Comparison of ENCODE assay signal across 8 cellular contexts in the genomic region with DNA sequence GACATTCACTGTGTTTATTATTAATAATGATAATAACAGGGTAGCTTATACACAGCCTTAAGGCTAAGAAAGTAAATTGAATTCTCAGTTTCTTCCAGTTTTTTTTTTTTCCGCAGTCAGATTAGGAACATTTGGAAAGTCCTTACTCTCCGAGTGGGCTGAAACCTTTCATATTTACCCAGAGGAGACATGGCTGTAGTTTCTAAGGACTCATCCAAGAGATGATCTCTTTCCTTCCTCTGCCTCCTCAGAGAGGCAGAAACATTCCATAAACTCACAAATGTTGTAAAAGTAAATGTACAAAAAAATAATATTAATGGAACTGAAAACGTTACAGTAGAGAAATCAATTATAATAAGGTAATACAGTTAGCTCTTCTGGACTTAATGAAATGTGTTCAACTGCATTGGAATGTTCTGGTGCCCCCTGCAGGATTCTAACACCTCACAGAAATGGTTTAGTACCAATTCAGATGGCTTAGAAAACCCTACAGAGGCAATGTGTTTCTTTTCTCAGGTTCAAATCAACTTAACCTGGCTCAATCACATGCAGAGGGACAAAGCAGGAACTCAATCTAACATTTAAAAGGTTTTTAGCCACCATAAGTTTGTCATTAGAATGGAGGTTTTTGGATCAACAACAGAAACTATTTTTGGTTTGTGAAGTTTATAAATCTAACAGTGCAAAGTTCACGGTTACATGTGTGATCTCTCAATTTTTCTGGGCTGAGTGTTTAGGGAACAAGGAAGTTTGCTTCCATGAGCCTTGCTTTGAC.
DNase-seq lines count a peak whose midpoint lies in the region; ATAC-seq, FAIRE-seq and TF ChIP-seq lines count a peak whose summit lies in the region.

No MANE protein-coding gene starts in this region.

- H2AFZ ChIP-seq in Karpas-422 (ENCODE audit: low read length) = 0 out of 2 replicates have a peak overlapping the region, but pooled peaks have one; percentile 34

- H3K9me3 ChIP-seq in Karpas-422 (ENCODE audit: low read length) (no peaks in the 10 kb centered on the region), ascending aorta (no peaks in the 10 kb centered on the region)

- H3K27me3 ChIP-seq in Karpas-422 (ENCODE audit: low read length) = no peaks in the 10 kb centered on the region
- H3K27me3 ChIP-seq in ascending aorta = no peaks in the 10 kb centered on the region

- TF ChIP-seq CTCF in ascending aorta (IDR thresholded peaks at IDR 0.05) = peak; percentile 30 to 66 (median 45)

- H3K4me3 ChIP-seq in Karpas-422 (ENCODE audit: low read length) = no peak overlapping the region
- H3K4me3 ChIP-seq in ascending aorta = no peak overlapping the region

- peak; percentile 100 for FAIRE-seq in G401.6 (lab: Jason Lieb, UNC)

- H4K20me1 ChIP-seq in Karpas-422 (ENCODE audit: insufficient read depth, low read depth, low read length) = no peaks in the 10 kb centered on the region

- H3K4me1 ChIP-seq in Karpas-422 (ENCODE audit: low read length) (peaks cover 8% of the 10 kb centered on the region), ascending aorta (no peaks in the 10 kb centered on the region)

- peak; percentile 85 for DNase-seq in Karpas-422
- no peak for DNase-seq in ascending aorta (ENCODE audit: low spot score in 2 of 2)
- peak; percentile 33 for DNase-seq in iPS-NIHi11 (ENCODE audit: low spot score)
- DNase-seq in stimulated activated CD4-positive, alpha-beta T cell treated with anti-CD3 and anti-CD28 coated beads, Interleukin-1b, Interleukin-23, amount 100 ng/mL, for 48 hours = peak; percentile 30
- DNase-seq in islet precursor cell = no peak

- no peak overlapping the region for H3K27ac ChIP-seq in Karpas-422 (ENCODE audit: low read length)
- H3K27ac ChIP-seq in ascending aorta = no peak overlapping the region

- H3K79me2 ChIP-seq in Karpas-422 (ENCODE audit: low read length) = no peaks in the 10 kb centered on the region

- peak; percentile 91 for ATAC-seq in GM21529 (IDR thresholded peaks at IDR 0.05; ENCODE audit: unreplicated experiment)
- ATAC-seq in SK-N-SH treated with all-trans-retinoic acid at 6 μM for 48 hours = peak; percentile 89

- intact Hi-C loops in ascending aorta (cut with DNase I) = no loop called here

- no peak overlapping the region for H3K4me2 ChIP-seq in Karpas-422 (ENCODE audit: low read depth, low read length, poor library complexity, severe bottlenecking)

- no peaks in the 10 kb centered on the region for H3K9me2 ChIP-seq in Karpas-422 (replicated peaks; ENCODE audit: insufficient read depth, low read length)

- no peak overlapping the region for H3K9ac ChIP-seq in Karpas-422 (ENCODE audit: low read length)

- H3K36me3 ChIP-seq in Karpas-422 (ENCODE audit: insufficient read depth, low read length) (no peaks in the 10 kb centered on the region), ascending aorta (no peaks in the 10 kb centered on the region)

TF ChIP-seq in SK-N-SH treated with all-trans-retinoic acid at 6 μM for 48 hours, 23 proteins besides CTCF, POLR2A, EP300 and RAD21:
- TF ChIP-seq, protein P1, sequence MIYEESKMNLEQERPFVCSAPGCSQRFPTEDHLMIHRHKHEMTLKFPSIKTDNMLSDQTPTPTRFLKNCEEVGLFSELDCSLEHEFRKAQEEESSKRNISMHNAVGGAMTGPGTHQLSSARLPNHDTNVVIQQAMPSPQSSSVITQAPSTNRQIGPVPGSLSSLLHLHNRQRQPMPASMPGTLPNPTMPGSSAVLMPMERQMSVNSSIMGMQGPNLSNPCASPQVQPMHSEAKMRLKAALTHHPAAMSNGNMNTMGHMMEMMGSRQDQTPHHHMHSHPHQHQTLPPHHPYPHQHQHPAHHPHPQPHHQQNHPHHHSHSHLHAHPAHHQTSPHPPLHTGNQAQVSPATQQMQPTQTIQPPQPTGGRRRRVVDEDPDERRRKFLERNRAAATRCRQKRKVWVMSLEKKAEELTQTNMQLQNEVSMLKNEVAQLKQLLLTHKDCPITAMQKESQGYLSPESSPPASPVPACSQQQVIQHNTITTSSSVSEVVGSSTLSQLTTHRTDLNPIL (CRISPR knock-in tag; IDR thresholded peaks at IDR 0.05; ENCODE audit: low read depth) = no peak
- TF ChIP-seq ZC3H10 (CRISPR knock-in tag; IDR thresholded peaks at IDR 0.05) (no peak), TOX (CRISPR knock-in tag; IDR thresholded peaks at IDR 0.05; ENCODE audit: borderline replicate concordance) (no peak), ARNTL (CRISPR knock-in tag; IDR thresholded peaks at IDR 0.05; ENCODE audit: borderline replicate concordance, low read depth) (no peak), OSR1 (CRISPR knock-in tag; IDR thresholded peaks at IDR 0.05) (no peak), PPARA (CRISPR knock-in tag; IDR thresholded peaks at IDR 0.05; ENCODE audit: borderline replicate concordance) (no peak), ESRRG (CRISPR knock-in tag; IDR thresholded peaks at IDR 0.05) (no peak), BACH2 (CRISPR knock-in tag; IDR thresholded peaks at IDR 0.05; ENCODE audit: borderline replicate concordance) (no peak)
- TF ChIP-seq, protein P2, sequence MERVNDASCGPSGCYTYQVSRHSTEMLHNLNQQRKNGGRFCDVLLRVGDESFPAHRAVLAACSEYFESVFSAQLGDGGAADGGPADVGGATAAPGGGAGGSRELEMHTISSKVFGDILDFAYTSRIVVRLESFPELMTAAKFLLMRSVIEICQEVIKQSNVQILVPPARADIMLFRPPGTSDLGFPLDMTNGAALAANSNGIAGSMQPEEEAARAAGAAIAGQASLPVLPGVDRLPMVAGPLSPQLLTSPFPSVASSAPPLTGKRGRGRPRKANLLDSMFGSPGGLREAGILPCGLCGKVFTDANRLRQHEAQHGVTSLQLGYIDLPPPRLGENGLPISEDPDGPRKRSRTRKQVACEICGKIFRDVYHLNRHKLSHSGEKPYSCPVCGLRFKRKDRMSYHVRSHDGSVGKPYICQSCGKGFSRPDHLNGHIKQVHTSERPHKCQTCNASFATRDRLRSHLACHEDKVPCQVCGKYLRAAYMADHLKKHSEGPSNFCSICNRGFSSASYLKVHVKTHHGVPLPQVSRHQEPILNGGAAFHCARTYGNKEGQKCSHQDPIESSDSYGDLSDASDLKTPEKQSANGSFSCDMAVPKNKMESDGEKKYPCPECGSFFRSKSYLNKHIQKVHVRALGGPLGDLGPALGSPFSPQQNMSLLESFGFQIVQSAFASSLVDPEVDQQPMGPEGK (CRISPR knock-in tag; IDR thresholded peaks at IDR 0.05; ENCODE audit: borderline replicate concordance) = no peak

Comparison
In these comparisons a context has a peak if more than half of its experiments do, and no peak if none do; other contexts are left out.
1. DNase-seq: peak in Karpas-422 (single experiment), iPS-NIHi11 (single experiment) and stimulated activated CD4-positive, alpha-beta T cell treated with anti-CD3 and anti-CD28 coated beads, Interleukin-1b, Interleukin-23, amount 100 ng/mL, for 48 hours (single experiment); none in ascending aorta (0 of 2) and islet precursor cell (single experiment).